Comparison of ENCODE assay signal across 2 cellular contexts in genomic region chr17:28570716-28571254, GRCh38.
TF ChIP-seq lines count a peak whose summit lies in the region.

No MANE protein-coding gene starts in this region.

TF ChIP-seq in HEK293T, 16 proteins besides CTCF, POLR2A, EP300 and RAD21:
- TF ChIP-seq PKNOX1 (IDR thresholded peaks at IDR 0.05) (no peak), L3MBTL2 (conservative IDR thresholded peaks at IDR 0.05) (peak; percentile 36; the same call in 1 of the 2 replicates)

TF ChIP-seq in H1, 55 proteins besides CTCF, POLR2A, EP300 and RAD21:
- TF ChIP-seq SAP30 (IDR thresholded peaks at IDR 0.05; ENCODE audit: insufficient read depth, insufficient replicate concordance, low read length) = peak; percentile 77
- peak; percentile 50; the same call in 1 of the 2 replicates for TF ChIP-seq E2F6 (IDR thresholded peaks at IDR 0.05)
- TF ChIP-seq MAX (IDR thresholded peaks at IDR 0.05) = peak; percentile 67
- TF ChIP-seq POLR2AphosphoS5 (IDR thresholded peaks at IDR 0.05; ENCODE audit: low read depth, low read length) = peak; percentile 6; the same call in 1 of the 2 replicates
- peak; percentile 43 for TF ChIP-seq CTBP2 (IDR thresholded peaks at IDR 0.05; ENCODE audit: borderline replicate concordance, insufficient read depth, insufficient read length, low read length)
- TF ChIP-seq SIRT6 (IDR thresholded peaks at IDR 0.05; ENCODE audit: low read length) = no peak
- no peak for TF ChIP-seq ATF3 (IDR thresholded peaks at IDR 0.05; ENCODE audit: insufficient read depth, low read depth, low read length)
- TF ChIP-seq SIN3A (conservative IDR thresholded peaks at IDR 0.05 in 1 of 2, IDR thresholded peaks at IDR 0.05 in 1 of 2; ENCODE audit: low read depth in 1 of 2, low read length in 2 of 2) = peak; percentile 20 to 83; a peak in 1 of 4 replicates
- no peak for TF ChIP-seq CBX5 (IDR thresholded peaks at IDR 0.05; ENCODE audit: low read depth, low read length)
- no peak for TF ChIP-seq TAF1 (IDR thresholded peaks at IDR 0.05; ENCODE audit: low read depth, low read length)
